In the genomic region with DNA sequence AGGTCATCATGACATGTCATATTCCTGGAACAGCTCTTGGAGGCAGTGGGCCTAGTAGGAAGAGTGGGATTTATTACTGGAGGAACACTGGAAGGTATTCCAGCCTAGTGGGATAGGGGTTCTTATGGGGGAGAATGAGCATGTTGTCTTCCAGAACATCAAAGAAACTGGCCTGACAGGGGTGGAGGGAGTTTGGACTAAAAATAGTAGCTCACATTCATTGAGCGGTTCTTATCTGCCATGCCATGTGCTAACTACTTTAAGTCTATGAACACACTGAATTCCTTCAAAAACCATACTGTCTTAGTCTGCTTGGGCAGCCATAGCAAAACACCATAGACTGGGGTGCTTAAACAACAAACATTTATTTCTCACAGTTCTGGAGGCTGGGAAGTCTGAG, we compare ENCODE assay signal across 1 cellular context.
A peak's percentile ranks its signal among the peaks of the same experiment; 100 is the strongest.
TF ChIP-seq lines count a peak whose summit lies in the region.

No MANE protein-coding gene starts in this region.

TF ChIP-seq in K562, 482 proteins besides CTCF, POLR2A, EP300 and RAD21 (continued from another document):
- peak; percentile 51; the same call in 1 of the 2 replicates for TF ChIP-seq MEF2D (tag; conservative IDR thresholded peaks at IDR 0.05; ENCODE audit: low read depth)
- no peak for TF ChIP-seq EWSR1 (IDR thresholded peaks at IDR 0.05; ENCODE audit: borderline replicate concordance, low read depth, partially characterized antibody)
- no peak for TF ChIP-seq SAP30 (IDR thresholded peaks at IDR 0.05; ENCODE audit: borderline replicate concordance, insufficient read depth, low read depth, low read length, poor library complexity, severe bottlenecking)
- no peak for TF ChIP-seq ZSCAN29 (IDR thresholded peaks at IDR 0.05)
- peak; percentile 30; the same call in 1 of the 2 replicates for TF ChIP-seq DMBX1 (CRISPR knock-in tag; IDR thresholded peaks at IDR 0.05; ENCODE audit: borderline replicate concordance)
- TF ChIP-seq PURB (CRISPR knock-in tag; IDR thresholded peaks at IDR 0.05; ENCODE audit: low read depth): no peak
- TF ChIP-seq DIDO1 (tag; IDR thresholded peaks at IDR 0.05; ENCODE audit: low read depth): no peak
- TF ChIP-seq NFATC3 (IDR thresholded peaks at IDR 0.05): no peak
- peak; percentile 54; the same call in 1 of the 2 replicates for TF ChIP-seq MEF2A (IDR thresholded peaks at IDR 0.05; ENCODE audit: control insufficient read depth, low read depth, low read length)
- TF ChIP-seq ZNF143 (CRISPR knock-in tag; IDR thresholded peaks at IDR 0.05): no peak
- TF ChIP-seq PRMT5 (CRISPR knock-in tag; IDR thresholded peaks at IDR 0.05): no peak
- TF ChIP-seq CBFB (CRISPR knock-in tag; IDR thresholded peaks at IDR 0.05): no peak
- TF ChIP-seq BRCA1 (IDR thresholded peaks at IDR 0.05): no peak
- no peak for TF ChIP-seq BRCA1 (CRISPR knock-in tag; IDR thresholded peaks at IDR 0.05)
- TF ChIP-seq, protein P1, sequence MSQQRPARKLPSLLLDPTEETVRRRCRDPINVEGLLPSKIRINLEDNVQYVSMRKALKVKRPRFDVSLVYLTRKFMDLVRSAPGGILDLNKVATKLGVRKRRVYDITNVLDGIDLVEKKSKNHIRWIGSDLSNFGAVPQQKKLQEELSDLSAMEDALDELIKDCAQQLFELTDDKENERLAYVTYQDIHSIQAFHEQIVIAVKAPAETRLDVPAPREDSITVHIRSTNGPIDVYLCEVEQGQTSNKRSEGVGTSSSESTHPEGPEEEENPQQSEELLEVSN (IDR thresholded peaks at IDR 0.05; ENCODE audit: borderline replicate concordance in 1 of 2, extremely low read depth in 1 of 2, insufficient read depth in 1 of 2, insufficient read length in 1 of 2, low read depth in 1 of 2, low read length in 1 of 2, poor library complexity in 1 of 2, severe bottlenecking in 1 of 2): peak in 1 of 2 experiments; percentile 13
- no peak for TF ChIP-seq YY1 (IDR thresholded peaks at IDR 0.05; ENCODE audit: borderline replicate concordance in 1 of 3, control insufficient read depth in 1 of 3, extremely low read depth in 1 of 3, insufficient read depth in 3 of 3, insufficient read length in 1 of 3, insufficient replicate concordance in 2 of 3, low read depth in 1 of 3, low read length in 2 of 3)
- TF ChIP-seq, protein P2, sequence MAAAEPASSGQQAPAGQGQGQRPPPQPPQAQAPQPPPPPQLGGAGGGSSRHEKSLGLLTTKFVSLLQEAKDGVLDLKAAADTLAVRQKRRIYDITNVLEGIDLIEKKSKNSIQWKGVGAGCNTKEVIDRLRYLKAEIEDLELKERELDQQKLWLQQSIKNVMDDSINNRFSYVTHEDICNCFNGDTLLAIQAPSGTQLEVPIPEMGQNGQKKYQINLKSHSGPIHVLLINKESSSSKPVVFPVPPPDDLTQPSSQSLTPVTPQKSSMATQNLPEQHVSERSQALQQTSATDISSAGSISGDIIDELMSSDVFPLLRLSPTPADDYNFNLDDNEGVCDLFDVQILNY (CRISPR knock-in tag; IDR thresholded peaks at IDR 0.05): no peak
TF ChIP-seq in K562: peak in this region for 4.
